In the genomic region with DNA sequence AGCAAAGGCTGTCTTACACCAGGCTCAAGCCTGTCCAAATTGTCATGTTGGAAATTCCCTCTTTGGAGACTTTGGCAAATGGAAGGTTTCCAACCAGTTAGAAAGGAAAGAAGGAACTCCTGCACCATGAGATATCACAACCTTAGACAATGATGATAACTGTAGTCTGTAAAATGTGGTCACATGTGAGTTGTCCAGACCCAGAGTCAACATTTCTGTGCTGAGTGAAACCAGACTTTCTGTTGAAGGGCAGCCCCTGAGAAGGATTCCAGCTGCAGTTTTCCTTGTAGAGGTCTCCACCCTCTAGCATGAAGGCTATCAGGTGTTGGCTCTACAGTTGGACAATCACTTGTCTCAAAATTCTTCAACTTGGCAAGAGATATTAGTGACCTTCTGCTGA, we compare ENCODE assay signal across 27 cellular contexts.
"Had no signal": no experiment of that assay in that cellular context is flagged by ENCODE, and none has a peak within 500 bp of the region (broad histone marks: within the 10 kb centered on the region; RNA-seq: fewer than 3 reads in every experiment).

No MANE protein-coding gene starts in this region.

- H3K4me3 Mint-ChIP-seq: dendritic cell treated with granulocyte-macrophage colony-stimulating factor and Interleukin-4, amounts not matched to agents 40 ng/mL and 50 ng/mL, for 4 days; effector memory CD8-positive, alpha-beta T cell; endodermal cell had no signal

- H3K9me3 Mint-ChIP-seq: dendritic cell treated with granulocyte-macrophage colony-stimulating factor and Interleukin-4, amounts not matched to agents 40 ng/mL and 50 ng/mL, for 4 days; endodermal cell had no signal

- H3K4me1 ChIP-seq: colonic mucosa, esophagus muscularis mucosa, esophagus squamous epithelium, foreskin keratinocyte, gastrocnemius medialis, gastroesophageal sphincter, heart left ventricle, heart right ventricle had no signal

- H3K36me3 ChIP-seq: colonic mucosa, esophagus muscularis mucosa, esophagus squamous epithelium, gastrocnemius medialis, gastroesophageal sphincter, heart left ventricle, heart right ventricle had no signal

- H3K27me3 ChIP-seq: colonic mucosa, esophagus muscularis mucosa, esophagus squamous epithelium, foreskin keratinocyte, gastrocnemius medialis, gastroesophageal sphincter, heart right ventricle had no signal

- H3K4me1 Mint-ChIP-seq: endodermal cell had no signal

- FAIRE-seq: colon, endometrium, endothelial cell of umbilical vein, frontal cortex had no signal

- H3K27ac ChIP-seq: colonic mucosa, dorsolateral prefrontal cortex, epithelial cell of prostate, esophagus muscularis mucosa, esophagus squamous epithelium, foreskin keratinocyte, gastrocnemius medialis, gastroesophageal sphincter, heart left ventricle, heart right ventricle had no signal

- H3K4me3 ChIP-seq: colonic mucosa, dorsolateral prefrontal cortex, esophagus muscularis mucosa, esophagus squamous epithelium, gastrocnemius medialis, gastroesophageal sphincter, heart left ventricle, heart right ventricle had no signal

- H3K9me3 ChIP-seq: colonic mucosa, esophagus muscularis mucosa, esophagus squamous epithelium, gastrocnemius medialis, gastroesophageal sphincter, heart left ventricle, heart right ventricle had no signal

- H3K27ac Mint-ChIP-seq: dendritic cell treated with granulocyte-macrophage colony-stimulating factor and Interleukin-4, amounts not matched to agents 40 ng/mL and 50 ng/mL, for 4 days; effector memory CD8-positive, alpha-beta T cell; endodermal cell had no signal

- H3K27me3 Mint-ChIP-seq: dendritic cell treated with granulocyte-macrophage colony-stimulating factor and Interleukin-4, amounts not matched to agents 40 ng/mL and 50 ng/mL, for 4 days; effector memory CD8-positive, alpha-beta T cell had no signal

- DNase-seq: colonic mucosa; cortex of kidney; dermis blood vessel endothelial cell; dorsolateral prefrontal cortex; effector CD4-positive, alpha-beta T cell; effector CD8-positive, alpha-beta T cell; effector memory CD4-positive, alpha-beta T cell; effector memory CD8-positive, alpha-beta T cell; endodermal cell; erythroblast; esophagus squamous epithelium; foreskin fibroblast; foreskin keratinocyte; foreskin melanocyte; gastrocnemius medialis; glutamatergic neuron; head of caudate nucleus; heart left ventricle; heart right ventricle had no signal
